ENCODE assay signal across 9 cellular contexts in genomic region chr2:170973225-170973491, GRCh38. TPM values are rescaled to one million over a fixed set of nuclear protein-coding genes. Genes with fewer than 3 reads are reported as not detected.
DNase-seq lines count a peak whose midpoint lies in the region; ATAC-seq, FAIRE-seq and TF ChIP-seq lines count a peak whose summit lies in the region.
"Had no signal": no experiment of that assay in that cellular context is flagged by ENCODE, and none has a peak within 500 bp of the region (broad histone marks: within the 10 kb centered on the region; RNA-seq: fewer than 3 reads in every experiment).

No MANE protein-coding gene starts in this region.

- H3K9ac ChIP-seq in SK-N-MC (ENCODE audit: insufficient read length) (peak overlapping the region; percentile 74), fibroblast of lung (ENCODE audit: insufficient read depth, low read length) (peak overlapping the region; percentile 36)

- DNase-seq in GM23338 (ENCODE audit: low spot score) (no peak), SK-N-MC (ENCODE audit: low read depth, low spot score) (no peak), fibroblast of lung (ENCODE audit: low read depth in 2 of 2) (no peak), sigmoid colon (no peak), AML-193 (lab: John Stamatoyannopoulos, UW) (no peak), NK-92 (lab: John Stamatoyannopoulos, UW; ENCODE audit: unreplicated experiment) (no peak), HTR-8/SVneo (ENCODE audit: insufficient read length, low spot score) (no peak)

- TF ChIP-seq EP300 in sigmoid colon (IDR thresholded peaks at IDR 0.05), result no peak

- intact Hi-C loops in sigmoid colon (cut with DNase I), result loop anchor here (1.0 to 5.0 kb wide), 6 partner anchors 46 to 549 kb away; partner anchors contain the start of genes CYBRD1, DCAF17, GORASP2 and TLK1

- H2AFZ ChIP-seq in GM23338 (peak overlapping the region; percentile 15; the same call in 1 of the 2 replicates), fibroblast of lung (ENCODE audit: low read length) (no peak overlapping the region)

- peaks cover 7% of the 10 kb centered on the region for H3K27me3 Mint-ChIP-seq in GM23338 (ENCODE audit: insufficient read depth, low read depth, poor library complexity)

- no peaks in the 10 kb centered on the region for H3K27me3 ChIP-seq in GM23338 (ENCODE audit: insufficient read depth)
- H3K27me3 ChIP-seq in fibroblast of lung (ENCODE audit: control insufficient read depth, insufficient read depth, low read length), result no peaks in the 10 kb centered on the region
- no peaks in the 10 kb centered on the region for H3K27me3 ChIP-seq in sigmoid colon

- H4K20me1 ChIP-seq in GM23338 (replicated peaks; ENCODE audit: insufficient read depth) (no peaks in the 10 kb centered on the region), fibroblast of lung (ENCODE audit: control insufficient read depth, extremely low read depth, insufficient read depth, low read length) (no peaks in the 10 kb centered on the region)

- ATAC-seq in GM23338 (no peak; the same call in 2 of the 3 replicates), GM18868 (IDR thresholded peaks at IDR 0.05; ENCODE audit: unreplicated experiment) (no peak)

- H3K27ac Mint-ChIP-seq in GM23338, result no peak overlapping the region

- H3K4me2 ChIP-seq in GM23338 (peak overlapping the region; percentile 95), fibroblast of lung (ENCODE audit: extremely low read depth, insufficient read depth, low read length) (peak overlapping the region; percentile 86)

- 2 to 4% methylated on average over 12 of the region's 12 CpGs for WGBS in sigmoid colon, 2 donors

- peak overlapping the region; percentile 72; the same call in 1 of the 2 replicates for H3K4me3 ChIP-seq in GM23338
- peak overlapping the region; percentile 85 for H3K4me3 ChIP-seq in SK-N-MC
- H3K4me3 ChIP-seq in fibroblast of lung (replicated peaks in 1 of 4; ENCODE audit: control extremely low read depth in 1 of 4, insufficient read depth in 1 of 4, low read depth in 3 of 4, low read length in 4 of 4), result peak overlapping the region in 3 of 4 experiments; percentile 28 to 76 (median 45)
- H3K4me3 ChIP-seq in sigmoid colon, result peak overlapping the region; percentile 61 to 86 (median 74)

- H3K27ac ChIP-seq in GM23338 (ENCODE audit: low read depth) (no peak overlapping the region), SK-N-MC (no peak overlapping the region), fibroblast of lung (ENCODE audit: insufficient read depth, low read length) (no peak overlapping the region), sigmoid colon (peak overlapping the region in 3 of 4 donors; percentile 80 to 89 (median 88))

- TF ChIP-seq CTCF in GM23338 (conservative IDR thresholded peaks at IDR 0.05; ENCODE audit: low read depth in 2 of 2), result no peak
- no peak for TF ChIP-seq CTCF in fibroblast of lung (conservative IDR thresholded peaks at IDR 0.05 in 1 of 2, IDR thresholded peaks at IDR 0.05 in 1 of 2; ENCODE audit: low read depth in 1 of 2, low read length in 2 of 2)
- TF ChIP-seq CTCF in sigmoid colon (IDR thresholded peaks at IDR 0.05), result peak in 1 of 4 experiments; percentile 66

- TF ChIP-seq POLR2A in sigmoid colon (IDR thresholded peaks at IDR 0.05), result no peak

- no peaks in the 10 kb centered on the region for H3K9me3 Mint-ChIP-seq in GM23338

- no peaks in the 10 kb centered on the region for H3K9me2 ChIP-seq in GM23338 (ENCODE audit: insufficient read depth)

- peaks cover 49% of the 10 kb centered on the region for H3K4me1 Mint-ChIP-seq in GM23338

- FAIRE-seq in HTR-8/SVneo (lab: Jason Lieb, UNC), result no peak
- FAIRE-seq: colon had no signal

- no peaks in the 10 kb centered on the region for H3K79me2 ChIP-seq in GM23338 (replicated peaks; ENCODE audit: insufficient read depth)
- no peaks in the 10 kb centered on the region for H3K79me2 ChIP-seq in fibroblast of lung (ENCODE audit: control insufficient read depth, insufficient read depth, low read length)

- no peaks in the 10 kb centered on the region for H3K36me3 ChIP-seq in GM23338 (ENCODE audit: insufficient read depth)
- peaks cover 2% of the 10 kb centered on the region; the same call in 1 of the 2 replicates for H3K36me3 ChIP-seq in SK-N-MC (ENCODE audit: insufficient read depth, low read length)
- H3K36me3 ChIP-seq in fibroblast of lung (ENCODE audit: control insufficient read depth, insufficient read depth, low read length), result peaks cover 1% of the 10 kb centered on the region
- H3K36me3 ChIP-seq in sigmoid colon, result no peaks in the 10 kb centered on the region

- peaks cover 3% of the 10 kb centered on the region; the same call in 2 of the 3 replicates for H3K36me3 Mint-ChIP-seq in GM23338 (ENCODE audit: low read depth)

- peak overlapping the region; percentile 49; the same call in 2 of the 3 replicates for H3K4me3 Mint-ChIP-seq in GM23338

- peaks cover 10% of the 10 kb centered on the region for H3F3A ChIP-seq in GM23338 (replicated peaks; ENCODE audit: low read depth)

- H3K4me1 ChIP-seq in GM23338 (ENCODE audit: insufficient read depth), result peaks cover 23% of the 10 kb centered on the region
- no peaks in the 10 kb centered on the region for H3K4me1 ChIP-seq in fibroblast of lung (ENCODE audit: control insufficient read depth, extremely low read depth, insufficient read depth, low read length)
- peaks cover 0 to 18% (median 17%) of the 10 kb centered on the region in 4 donors for H3K4me1 ChIP-seq in sigmoid colon

- H3K9me3 ChIP-seq in SK-N-MC (ENCODE audit: low read depth, low read length) (no peaks in the 10 kb centered on the region), fibroblast of lung (ENCODE audit: control insufficient read depth, insufficient read depth, low read depth, low read length) (no peaks in the 10 kb centered on the region), sigmoid colon (no peaks in the 10 kb centered on the region)

TF ChIP-seq in GM23338, 12 proteins besides CTCF, POLR2A, EP300 and RAD21 (continues in another document):
- TF ChIP-seq REST (IDR thresholded peaks at IDR 0.05; ENCODE audit: unreplicated experiment), result no peak
- TF ChIP-seq NANOG (IDR thresholded peaks at IDR 0.05; ENCODE audit: borderline replicate concordance), result no peak
- no peak for TF ChIP-seq ZNF331 (CRISPR knock-in tag; IDR thresholded peaks at IDR 0.05; ENCODE audit: low read depth)
- no peak for TF ChIP-seq ETS1 (IDR thresholded peaks at IDR 0.05)
- no peak for TF ChIP-seq EZH2phosphoT487 (IDR thresholded peaks at IDR 0.05; ENCODE audit: unreplicated experiment)
- TF ChIP-seq STAT1 (IDR thresholded peaks at IDR 0.05; ENCODE audit: unreplicated experiment), result no peak
- no peak for TF ChIP-seq POLR2AphosphoS5 (IDR thresholded peaks at IDR 0.05; ENCODE audit: low read depth)

RNA-seq across cellular contexts. Expression of gene GORASP2, which starts 44.1 kb away (rescaled TPM):
- total RNA-seq in GM23338 (2014; rRNA removed; shearing (Covaris generic)), result 45.2 and 45.9 TPM in 2 replicates
- polyA plus RNA-seq in GM23338 (2016; fragmentation: Nextera tagmentation; extraction: Ambion mirVana) (38.7 and 44.5 TPM in 2 replicates), fibroblast of lung (220 and 228 TPM in 2 replicates), sigmoid colon (10 to 100 TPM; 41.4 to 53.8 (median 52.0) TPM)
- total RNA-seq in fibroblast of lung (24.4 and 28.2 TPM in 2 replicates), sigmoid colon (10 to 100 TPM; 32.4 to 51.4 (median 41.8) TPM)
- 91.6 and 105 TPM in 2 replicates for polyA plus RNA-seq in fibroblast of lung (2012)
- 85.1 and 104 TPM in 2 replicates for polyA minus RNA-seq in fibroblast of lung (ENCODE audit: low replicate concordance)

Comparison
In these comparisons a context has a peak if more than half of its experiments do, and no peak if none do; other contexts are left out.
1. H3K27ac ChIP-seq: peak in sigmoid colon (3 of 4); none in GM23338 (single experiment), SK-N-MC (single experiment) and fibroblast of lung (single experiment).
2. Peak in every context shown above with its lines, with median percentiles within 50 percentile points of each other: H3K4me3 ChIP-seq.